In genomic region chr17:4901648-4902344, GRCh38 we compare ENCODE assay signal across 9 cellular contexts. TPM values are rescaled to one million over a fixed set of nuclear protein-coding genes. Genes with fewer than 3 reads are reported as not detected.
DNase-seq lines count a peak whose midpoint lies in the region; ATAC-seq and TF ChIP-seq lines count a peak whose summit lies in the region.
"Had no signal": no experiment of that assay in that cellular context is flagged by ENCODE, and none has a peak within 500 bp of the region (broad histone marks: within the 10 kb centered on the region; RNA-seq: fewer than 3 reads in every experiment).

No MANE protein-coding gene starts in this region.

- TF ChIP-seq CTCF in brain microvascular endothelial cell (IDR thresholded peaks at IDR 0.05; ENCODE audit: low read depth, low read length, missing control alignments): no peak
- no peak for TF ChIP-seq CTCF in type B pancreatic cell (conservative IDR thresholded peaks at IDR 0.05)

- no peak overlapping the region for H4K8ac ChIP-seq in mesenchymal stem cell (ENCODE audit: low read length)

- H3K36me3 ChIP-seq in brain microvascular endothelial cell (replicated peaks): no peaks in the 10 kb centered on the region
- peaks cover 8 to 55% of the 10 kb centered on the region in 2 experiments for H3K36me3 ChIP-seq in mesenchymal stem cell (ENCODE audit: control insufficient read depth in 1 of 2, insufficient read depth in 2 of 2, low read depth in 1 of 2, low read length in 2 of 2)

- H3K27ac ChIP-seq in brain microvascular endothelial cell (no peak overlapping the region), mesenchymal stem cell (ENCODE audit: low read length, poor library complexity, severe bottlenecking) (no peak overlapping the region)

- ATAC-seq in HG02870 (IDR thresholded peaks at IDR 0.05; ENCODE audit: unreplicated experiment): no peak

- no peak overlapping the region for H2BK12ac ChIP-seq in mesenchymal stem cell (ENCODE audit: low read length in 2 of 2)

- H3K4me3 Mint-ChIP-seq in type B pancreatic cell: peak overlapping the region; percentile 44

- no peak overlapping the region for H2BK5ac ChIP-seq in mesenchymal stem cell (ENCODE audit: low read depth, low read length, poor library complexity, severe bottlenecking)

- H3K4me3 ChIP-seq in brain microvascular endothelial cell (ENCODE audit: low read depth, low read length) (no peak overlapping the region), mesenchymal stem cell (ENCODE audit: insufficient read depth in 1 of 2, low read depth in 1 of 2, low read length in 2 of 2) (no peak overlapping the region)

- H3K9me3 Mint-ChIP-seq in type B pancreatic cell: no peaks in the 10 kb centered on the region

- H2BK15ac ChIP-seq in mesenchymal stem cell (ENCODE audit: low read depth, poor library complexity, severe bottlenecking): no peak overlapping the region

- H3K36me3 Mint-ChIP-seq in type B pancreatic cell: peaks cover 7% of the 10 kb centered on the region

- 84% methylated on average over 45 of the region's 48 CpGs for WGBS in mesenchymal stem cell

- no peak overlapping the region for H2AFZ ChIP-seq in mesenchymal stem cell (ENCODE audit: low read depth, low read length)

- peak overlapping the region; percentile 98 for H3K27ac Mint-ChIP-seq in type B pancreatic cell

- H3K4me1 ChIP-seq in mesenchymal stem cell (ENCODE audit: control insufficient read depth, insufficient read depth, low read depth, low read length): no peaks in the 10 kb centered on the region

- H3K27me3 ChIP-seq in brain microvascular endothelial cell (replicated peaks): no peaks in the 10 kb centered on the region
- H3K27me3 ChIP-seq in mesenchymal stem cell (ENCODE audit: control insufficient read depth in 1 of 2, insufficient read depth in 1 of 2, low read length in 2 of 2): peaks cover 3 to 42% of the 10 kb centered on the region in 2 experiments

- in situ Hi-C loops in brain microvascular endothelial cell (cut with HindIII; ENCODE audit: low pct_ligation_motif_present, low sequenced_read_pairs): no loop called here

- no peaks in the 10 kb centered on the region for H3K79me1 ChIP-seq in mesenchymal stem cell (replicated peaks; ENCODE audit: low read length, poor library complexity, severe bottlenecking)

- no peaks in the 10 kb centered on the region for H3K9me3 ChIP-seq in mesenchymal stem cell (ENCODE audit: control insufficient read depth, low read length)

- no peak overlapping the region for H2BK120ac ChIP-seq in mesenchymal stem cell (ENCODE audit: low read depth, low read length)

- no peak overlapping the region for H3K9ac ChIP-seq in mesenchymal stem cell (ENCODE audit: low read length)

- H3K4me1 Mint-ChIP-seq in type B pancreatic cell (ENCODE audit: unreplicated experiment): peaks cover 10% of the 10 kb centered on the region

- no peak overlapping the region for H4K91ac ChIP-seq in mesenchymal stem cell (ENCODE audit: low read length)

- H3K18ac ChIP-seq in mesenchymal stem cell (ENCODE audit: low read depth in 1 of 2, low read length in 2 of 2): no peak overlapping the region

- no peak overlapping the region for H3K4ac ChIP-seq in mesenchymal stem cell (ENCODE audit: low read depth in 1 of 2, low read length in 2 of 2)

- H3K14ac ChIP-seq in mesenchymal stem cell (ENCODE audit: low read length in 2 of 2): no peak overlapping the region

- H3K23ac ChIP-seq in mesenchymal stem cell (ENCODE audit: low read length in 2 of 2): no peak overlapping the region

- H3K4me2 ChIP-seq in mesenchymal stem cell (ENCODE audit: low read length, poor library complexity, severe bottlenecking): no peak overlapping the region

- DNase-seq in activated effector memory CD4-positive, alpha-beta T cell treated with anti-CD3 and anti-CD28 coated beads, Interleukin-2, amount 50 U/mL, for 16 hours: peak; percentile 74
- no peak for DNase-seq in activated effector memory CD4-positive, alpha-beta T cell treated with Interleukin-2 at 50 U/mL for 16 hours
- DNase-seq in brain microvascular endothelial cell (peak; percentile 22), midbrain (lab: John Stamatoyannopoulos, UW) (peak; percentile 43), type B pancreatic cell (ENCODE audit: extremely low spot score, unreplicated experiment) (no peak), mesenchymal stem cell (no peak), RKO (ENCODE audit: low spot score) (no peak)

- H3K27me3 Mint-ChIP-seq in type B pancreatic cell: peaks cover 9% of the 10 kb centered on the region

- no peak overlapping the region for H2AK5ac ChIP-seq in mesenchymal stem cell (ENCODE audit: low read length, severe bottlenecking)

RNA-seq across cellular contexts. Expression of gene CHRNE, which starts 1.1 kb away (rescaled TPM):
- total RNA-seq in type B pancreatic cell (ENCODE audit: low replicate concordance): 0.27 and 0.52 TPM in 2 replicates
- 0.14 TPM for polyA plus RNA-seq in mesenchymal stem cell (2013, experiment 1 of 2)
- polyA plus RNA-seq in mesenchymal stem cell (2013, experiment 2 of 2): 0.22 TPM

RNA-seq across cellular contexts. Expression of gene C17orf107, which starts 2.5 kb away (rescaled TPM):
- 4.4 and 9.3 TPM in 2 replicates for total RNA-seq in type B pancreatic cell (ENCODE audit: low replicate concordance)
- 0.17 TPM for polyA plus RNA-seq in mesenchymal stem cell (2013, experiment 1 of 2)
- 0.23 TPM for polyA plus RNA-seq in mesenchymal stem cell (2013, experiment 2 of 2)

RNA-seq across cellular contexts. Expression of gene GP1BA, which starts 30.3 kb away (rescaled TPM):
- not detected in 2 replicates for total RNA-seq in type B pancreatic cell (ENCODE audit: low replicate concordance)
- 0.03 TPM for polyA plus RNA-seq in mesenchymal stem cell (2013, experiment 1 of 2)
- not detected for polyA plus RNA-seq in mesenchymal stem cell (2013, experiment 2 of 2)
- polyA plus RNA-seq: keratinocyte had no signal

RNA-seq across cellular contexts. Expression of gene SLC25A11, which starts 38.0 kb away (rescaled TPM):
- total RNA-seq in type B pancreatic cell (ENCODE audit: low replicate concordance): 60.2 and 63.6 TPM in 2 replicates
- polyA plus RNA-seq in mesenchymal stem cell (2013, experiment 1 of 2): 37.5 TPM
- 36.9 TPM for polyA plus RNA-seq in mesenchymal stem cell (2013, experiment 2 of 2)

RNA-seq across cellular contexts. Expression of gene RNF167, which starts 38.3 kb away (rescaled TPM):
- 98.8 and 132 TPM in 2 replicates for total RNA-seq in type B pancreatic cell (ENCODE audit: low replicate concordance)
- 84.3 TPM for polyA plus RNA-seq in mesenchymal stem cell (2013, experiment 1 of 2)
- 84.9 TPM for polyA plus RNA-seq in mesenchymal stem cell (2013, experiment 2 of 2)

Comparison
In these comparisons a context has a peak if more than half of its experiments do, and no peak if none do; other contexts are left out.
1. DNase-seq: peak in activated effector memory CD4-positive, alpha-beta T cell treated with anti-CD3 and anti-CD28 coated beads, Interleukin-2, amount 50 U/mL, for 16 hours (single experiment), brain microvascular endothelial cell (single experiment) and midbrain (single experiment); none in activated effector memory CD4-positive, alpha-beta T cell treated with Interleukin-2 at 50 U/mL for 16 hours (single experiment), type B pancreatic cell (single experiment), mesenchymal stem cell (single experiment) and RKO (single experiment).